In the genomic region with DNA sequence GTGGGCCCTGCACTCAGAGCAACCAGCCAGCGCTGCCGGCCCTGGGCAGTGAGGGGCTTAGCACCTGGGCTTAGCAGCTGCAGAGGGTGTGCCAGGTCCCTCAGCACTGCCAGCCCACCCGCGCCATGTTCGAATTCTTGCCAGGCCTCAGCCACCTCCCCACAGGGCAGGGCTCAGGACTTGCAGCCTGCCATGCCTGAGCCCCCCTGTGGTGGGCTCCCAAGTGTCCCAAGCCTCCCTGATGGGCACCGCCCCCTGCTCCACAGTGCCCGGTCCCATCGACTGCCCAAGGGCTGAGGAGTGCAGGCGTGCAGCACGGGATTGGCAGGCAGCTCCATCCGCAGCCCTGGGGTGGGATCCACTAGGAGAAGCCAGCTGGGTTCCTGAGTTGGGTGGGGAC, we compare ENCODE assay signal across 37 cellular contexts.
A peak's percentile ranks its signal among the peaks of the same experiment; 100 is the strongest.
DNase-seq lines count a peak whose midpoint lies in the region; ATAC-seq, FAIRE-seq and TF ChIP-seq lines count a peak whose summit lies in the region.
"Had no signal": no experiment of that assay in that cellular context is flagged by ENCODE, and none has a peak within 500 bp of the region (broad histone marks: within the 10 kb centered on the region; RNA-seq: fewer than 3 reads in every experiment).

No MANE protein-coding gene starts in this region.

- H3K9me3 Mint-ChIP-seq in chondrocyte (ENCODE audit: low read depth): peaks cover 20% of the 10 kb centered on the region

- peak; percentile 62 for DNase-seq in chondrocyte (ENCODE audit: low spot score)
- peak; percentile 58 for DNase-seq in kidney
- DNase-seq in upper lobe of right lung: no peak
- no peak for DNase-seq in urothelium cell line (ENCODE audit: low spot score)
- DNase-seq in KG1 (lab: John Stamatoyannopoulos, UW): no peak
- no peak for DNase-seq in GM12891 (ENCODE audit: insufficient read length, low spot score)
- no peak for DNase-seq in NCI-H1694 (lab: John Stamatoyannopoulos, UW)
- DNase-seq: 8988T; ACHN; AML-193; BE2C; C1 segment of cervical spinal cord; Caco-2; Calu3; CD4-positive, alpha-beta memory T cell; CD4-positive, alpha-beta T cell; CD4-positive, CD25-positive, alpha-beta regulatory T cell; CD8-positive, alpha-beta memory T cell; CD8-positive, alpha-beta T cell; COR-L47; DMS 273 treated with DMSO at 0.1 percent for 48 hours; DMS153; DMS53; DMS79; DMS79 treated with DMSO at 0.1 percent for 48 hours; DND-41; EL had no signal

- H3K27ac Mint-ChIP-seq in chondrocyte (ENCODE audit: unreplicated experiment): no peak overlapping the region
- H3K27ac Mint-ChIP-seq: B cell; CD14-positive monocyte; CD4-positive, alpha-beta memory T cell; CD4-positive, alpha-beta T cell; CD4-positive, CD25-positive, alpha-beta regulatory T cell; CD8-positive, alpha-beta T cell had no signal

- no peak for TF ChIP-seq POLR2A in GM12891 (IDR thresholded peaks at IDR 0.05; ENCODE audit: low read depth, low read length)

- FAIRE-seq in kidney (lab: Jason Lieb, UNC) (no peak), urothelium cell line (lab: Jason Lieb, UNC) (peak; percentile 32), GM12891 (lab: Jason Lieb, UNC) (no peak)
- FAIRE-seq: A204.1, A549, D721Med had no signal

- H3K4me1 ChIP-seq in kidney (ENCODE audit: control insufficient read depth in 1 of 2, insufficient read depth in 1 of 2, low read depth in 1 of 2, low read length in 2 of 2) (no peaks in the 10 kb centered on the region), upper lobe of right lung (no peaks in the 10 kb centered on the region)
- H3K4me1 ChIP-seq: A549; BE2C; BLaER1; BLaER1 treated with 17β-estradiol and CSF1 and Interleukin-3, amounts not matched to agents 10 nM and 100 nM; Caco-2 had no signal

- H3K36me3 Mint-ChIP-seq in chondrocyte (ENCODE audit: low read depth): peaks cover 4% of the 10 kb centered on the region
- H3K36me3 Mint-ChIP-seq: CD14-positive monocyte had no signal

- peaks cover 0 to under 1% of the 10 kb centered on the region in 2 donors for H3K9me3 ChIP-seq in kidney (ENCODE audit: control insufficient read depth in 1 of 2, low read length in 2 of 2)
- peaks cover 10% of the 10 kb centered on the region for H3K9me3 ChIP-seq in upper lobe of right lung
- H3K9me3 ChIP-seq: BE2C had no signal

- TF ChIP-seq CTCF in chondrocyte (IDR thresholded peaks at IDR 0.05) (no peak), kidney (IDR thresholded peaks at IDR 0.05; ENCODE audit: borderline replicate concordance, extremely low read depth, insufficient read depth) (no peak), upper lobe of right lung (IDR thresholded peaks at IDR 0.05) (no peak)

- peaks cover 7% of the 10 kb centered on the region for H3K27me3 Mint-ChIP-seq in chondrocyte (ENCODE audit: low read depth)
- H3K27me3 Mint-ChIP-seq: B cell; CD4-positive, alpha-beta memory T cell; CD4-positive, alpha-beta T cell; CD4-positive, CD25-positive, alpha-beta regulatory T cell; CD8-positive, alpha-beta memory T cell had no signal

- intact Hi-C loops in kidney (cut with DNase I): no loop called here
- intact Hi-C loops in upper lobe of right lung (cut with DNase I): no loop called here

- H3K27ac ChIP-seq in kidney (ENCODE audit: low read depth in 2 of 2, low read length in 2 of 2) (no peak overlapping the region), upper lobe of right lung (no peak overlapping the region)
- H3K27ac ChIP-seq: 22Rv1; A549; BLaER1; BLaER1 treated with 17β-estradiol and CSF1 and Interleukin-3, amounts not matched to agents 10 nM and 100 nM; C4-2B had no signal

- peak; percentile 19 for ATAC-seq in upper lobe of right lung
- no peak for ATAC-seq in HG03354 (IDR thresholded peaks at IDR 0.05; ENCODE audit: poor library complexity, severe bottlenecking, unreplicated experiment)
- ATAC-seq: A549; CD8-positive, alpha-beta T cell had no signal

- H3K4me3 ChIP-seq in kidney (ENCODE audit: low read length in 2 of 2): no peak overlapping the region
- no peak overlapping the region for H3K4me3 ChIP-seq in upper lobe of right lung
- H3K4me3 ChIP-seq: A549; BLaER1; BLaER1 treated with 17β-estradiol and CSF1 and Interleukin-3, amounts not matched to agents 10 nM and 100 nM had no signal

- H3K36me3 ChIP-seq in kidney (ENCODE audit: control insufficient read depth in 1 of 2, insufficient read depth in 2 of 2, low read length in 2 of 2) (no peaks in the 10 kb centered on the region), upper lobe of right lung (no peaks in the 10 kb centered on the region)
- H3K36me3 ChIP-seq: BE2C, BLaER1 had no signal

- no peaks in the 10 kb centered on the region for H3K27me3 ChIP-seq in upper lobe of right lung
- H3K27me3 ChIP-seq: BE2C; BLaER1; BLaER1 treated with 17β-estradiol and CSF1 and Interleukin-3, amounts not matched to agents 10 nM and 100 nM had no signal

- no peaks in the 10 kb centered on the region for H3K4me1 Mint-ChIP-seq in chondrocyte (ENCODE audit: low read depth)
- H3K4me1 Mint-ChIP-seq: CD14-positive monocyte; CD4-positive, alpha-beta memory T cell; CD4-positive, CD25-positive, alpha-beta regulatory T cell had no signal

- no peak overlapping the region for H3K9ac ChIP-seq in kidney (ENCODE audit: low read length in 2 of 2)
- H3K9ac ChIP-seq: BLaER1; BLaER1 treated with 17β-estradiol and CSF1 and Interleukin-3, amounts not matched to agents 10 nM and 100 nM had no signal

- no peak overlapping the region for H3K4me3 Mint-ChIP-seq in chondrocyte (ENCODE audit: unreplicated experiment)
- H3K4me3 Mint-ChIP-seq: B cell; CD14-positive monocyte; CD4-positive, alpha-beta memory T cell; CD4-positive, alpha-beta T cell; CD4-positive, CD25-positive, alpha-beta regulatory T cell; CD8-positive, alpha-beta memory T cell; CD8-positive, alpha-beta T cell had no signal

TF ChIP-seq in GM12891, 5 proteins besides CTCF, POLR2A, EP300 and RAD21:
- TF ChIP-seq TAF1 (IDR thresholded peaks at IDR 0.05; ENCODE audit: low read depth, low read length): no peak
- TF ChIP-seq POU2F2 (IDR thresholded peaks at IDR 0.05; ENCODE audit: low read depth, low read length): no peak
- TF ChIP-seq SPI1 (IDR thresholded peaks at IDR 0.05; ENCODE audit: low read depth, low read length): no peak
- no peak for TF ChIP-seq POLR2AphosphoS5 (IDR thresholded peaks at IDR 0.05; ENCODE audit: low read depth, low read length)
- no peak for TF ChIP-seq PAX5 (IDR thresholded peaks at IDR 0.05; ENCODE audit: insufficient read depth, low read length, severe bottlenecking)

Comparison
In these comparisons a context has a peak if more than half of its experiments do, and no peak if none do; other contexts are left out.
1. DNase-seq: peak in chondrocyte (single experiment) and kidney (single experiment); none in upper lobe of right lung (single experiment), urothelium cell line (single experiment), KG1 (single experiment), GM12891 (single experiment) and NCI-H1694 (single experiment).